ENCODE assay signal across 2 cellular contexts in genomic region chr18:26003391-26003790, GRCh38.
TF ChIP-seq lines count a peak whose summit lies in the region.

No MANE protein-coding gene starts in this region.

TF ChIP-seq in Ishikawa, 13 proteins besides CTCF, POLR2A, EP300 and RAD21 (continued from another document):
- no peak for TF ChIP-seq REST (IDR thresholded peaks at IDR 0.05; ENCODE audit: low read depth)

TF ChIP-seq in WTC11, 78 proteins besides CTCF, POLR2A, EP300 and RAD21 (continued from another document):
- TF ChIP-seq AFF4 (CRISPR knock-in tag; IDR thresholded peaks at IDR 0.05; ENCODE audit: borderline replicate concordance) (no peak), MLX (CRISPR knock-in tag; IDR thresholded peaks at IDR 0.05) (no peak), CDX4 (CRISPR knock-in tag; IDR thresholded peaks at IDR 0.05; ENCODE audit: borderline replicate concordance) (no peak), ATF1 (CRISPR knock-in tag; IDR thresholded peaks at IDR 0.05) (no peak), ZNF121 (CRISPR knock-in tag; IDR thresholded peaks at IDR 0.05) (no peak), ZNF512 (CRISPR knock-in tag; IDR thresholded peaks at IDR 0.05; ENCODE audit: borderline replicate concordance) (no peak)
